8 cellular contexts compared by ENCODE assay signal in the genomic region with DNA sequence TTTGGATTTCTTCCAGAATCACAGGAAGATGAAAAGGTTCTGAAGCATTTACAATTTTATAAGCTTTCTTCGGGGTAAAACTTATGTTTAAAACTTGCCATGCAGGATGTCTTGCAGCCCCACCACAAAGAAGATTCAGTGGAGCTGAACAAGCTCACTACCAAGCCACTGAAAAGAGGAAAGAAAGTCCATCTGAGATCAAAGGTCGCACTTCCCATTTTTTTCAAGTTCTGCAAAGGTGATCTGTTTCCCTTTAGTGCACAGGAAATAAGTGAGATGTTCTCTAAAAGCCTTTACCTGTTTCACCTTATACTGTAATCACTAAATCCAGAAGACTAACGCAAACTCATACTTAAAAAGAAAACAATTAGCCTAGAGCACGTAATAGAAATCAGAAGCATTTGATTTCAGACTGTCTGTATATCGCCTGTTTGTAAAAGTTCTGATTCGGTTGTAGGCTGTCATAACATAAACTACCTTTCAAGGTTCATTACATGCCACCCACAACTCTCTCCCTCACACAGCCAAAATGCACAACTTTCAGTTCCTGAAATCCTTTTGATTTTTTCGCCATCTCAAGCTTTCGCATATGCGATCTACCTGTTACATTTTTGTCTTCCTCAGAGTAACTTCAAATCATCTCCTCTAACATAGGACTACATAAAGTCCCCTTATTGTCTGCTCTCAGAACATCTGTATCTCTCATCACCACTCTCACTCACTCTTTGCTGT. TPM values are rescaled to one million over a fixed set of nuclear protein-coding genes. Genes with fewer than 3 reads are reported as not detected.
DNase-seq lines count a peak whose midpoint lies in the region; ATAC-seq, FAIRE-seq and TF ChIP-seq lines count a peak whose summit lies in the region.

No MANE protein-coding gene starts in this region.

- H2AK5ac ChIP-seq in mesendoderm (ENCODE audit: low read length) = peak overlapping the region; percentile 9

- in situ Hi-C loops in Panc1 (cut with HindIII; ENCODE audit: low pct_unique_long_range_greater_than_20kb, low sequenced_read_pairs) = loop anchor here (5.0 kb wide), 1 partner anchor 101 kb away; no protein-coding TSS in a partner anchor

- POLR2A ChIA-PET in Panc1 (lab: Charles Lee) = interaction anchor here (0.6 kb wide), 1 partner anchor 42 kb away, joined by 4 read pairs; no protein-coding TSS in a partner anchor

- ATAC-seq in Panc1 = no peak

- H3K23ac ChIP-seq in mesendoderm (ENCODE audit: low read length) = no peak overlapping the region

- no TSS peak for BruUV-seq in Panc1 (replicated peaks; lab: Mats Ljungman, UMichigan)

- FAIRE-seq in GM12891 (lab: Jason Lieb, UNC) = peak; percentile 63

- peaks cover 34% of the 10 kb centered on the region for H3K4me1 ChIP-seq in Panc1 (ENCODE audit: control insufficient read depth, insufficient read depth, low read length)
- peaks cover 4% of the 10 kb centered on the region for H3K4me1 ChIP-seq in mesendoderm (ENCODE audit: control insufficient read depth, low read depth, low read length)
- peaks cover 10% of the 10 kb centered on the region for H3K4me1 ChIP-seq in ovary (ENCODE audit: insufficient read depth)

- H3K9ac ChIP-seq in mesendoderm (ENCODE audit: low read length) = peak overlapping the region; percentile 86

- CTCF ChIA-PET in Panc1 (lab: Charles Lee) = no interaction called here

- no CpG with 5 or more reads among the region's 9 CpGs for WGBS in mesendoderm (ENCODE audit: extremely low coverage, insufficient coverage, low lambda C conversion rate)
- 82 to 85% (median 85%) methylated on average over 9 of the region's 9 CpGs for WGBS in ovary, 3 donors

- H3K4me3 ChIP-seq in HFF-Myc (replicated peaks; ENCODE audit: low read depth, low read length) (peak overlapping the region; percentile 92), Panc1 (ENCODE audit: low read depth in 2 of 2, low read length in 2 of 2) (peak overlapping the region; percentile 60 to 97), mesendoderm (ENCODE audit: low read length) (peak overlapping the region; percentile 87), ovary (no peak overlapping the region)

- H4K8ac ChIP-seq in mesendoderm (ENCODE audit: low read depth, low read length) = no peak overlapping the region

- peak overlapping the region; percentile 90 for H3K4me2 ChIP-seq in mesendoderm (ENCODE audit: low read length)

- no peak overlapping the region for H3K4ac ChIP-seq in mesendoderm (ENCODE audit: low read depth, low read length)

- H3K27ac ChIP-seq in Panc1 (ENCODE audit: low read length) = peak overlapping the region; percentile 99
- no peak overlapping the region for H3K27ac ChIP-seq in mesendoderm (ENCODE audit: low read depth, low read length)
- no peak overlapping the region for H3K27ac ChIP-seq in ovary

- TF ChIP-seq CTCF in HFF-Myc (IDR thresholded peaks at IDR 0.05; ENCODE audit: low read depth, low read length, missing control alignments) (no peak), Panc1 (IDR thresholded peaks at IDR 0.05) (no peak), ovary (IDR thresholded peaks at IDR 0.05) (no peak)

- TF ChIP-seq POLR2A in GM12891 (IDR thresholded peaks at IDR 0.05; ENCODE audit: low read depth, low read length) = no peak
- TF ChIP-seq POLR2A in ovary (IDR thresholded peaks at IDR 0.05) = no peak

- H3K27me3 ChIP-seq in Panc1 (ENCODE audit: control insufficient read depth, insufficient read depth, low read length) (no peaks in the 10 kb centered on the region), mesendoderm (ENCODE audit: insufficient read depth, low read length, poor library complexity) (no peaks in the 10 kb centered on the region), ovary (no peaks in the 10 kb centered on the region)

- H3K56ac ChIP-seq in mesendoderm (ENCODE audit: low read length) = peak overlapping the region; percentile 95

- H3K18ac ChIP-seq in mesendoderm (ENCODE audit: low read length) = no peak overlapping the region

- TF ChIP-seq EP300 in ovary (IDR thresholded peaks at IDR 0.05) = no peak

- H2BK5ac ChIP-seq in mesendoderm (ENCODE audit: low read length) = peak overlapping the region; percentile 15

- H2BK15ac ChIP-seq in mesendoderm (replicated peaks; ENCODE audit: low read depth) = no peak overlapping the region

- peaks cover 41% of the 10 kb centered on the region for H3K79me2 ChIP-seq in mesendoderm (ENCODE audit: control insufficient read depth, insufficient read depth, low read length)

- no peak for DNase-seq in GM12891 (ENCODE audit: insufficient read length, low spot score)
- no peak for DNase-seq in HFF-Myc (ENCODE audit: extremely low read depth, low read depth)
- no peak for DNase-seq in Panc1 (ENCODE audit: low read depth, low spot score)
- no peak for DNase-seq in mesendoderm
- no peak for DNase-seq in ovary
- DNase-seq in 8988T = no peak
- no peak for DNase-seq in HK-2 (ENCODE audit: unreplicated experiment)
- no peak for DNase-seq in activated effector memory CD4-positive, alpha-beta T cell treated with anti-CD3 and anti-CD28 coated beads, Interleukin-2, amount 50 U/mL, for 16 hours

- peaks cover 3% of the 10 kb centered on the region for H3K79me1 ChIP-seq in mesendoderm (ENCODE audit: low read length)

- intact Hi-C loops in Panc1 (cut with micrococcal nuclease; ENCODE audit: unreplicated experiment) = loop anchor here (5.0 kb wide), 1 partner anchor 81 kb away; no protein-coding TSS in a partner anchor
- intact Hi-C loops in ovary (cut with DNase I) = no loop called here

- H2BK120ac ChIP-seq in mesendoderm (ENCODE audit: low read depth, low read length) = no peak overlapping the region

- H3K9me3 ChIP-seq in Panc1 (ENCODE audit: control insufficient read depth, insufficient read depth, low read depth, low read length) = no peaks in the 10 kb centered on the region
- no peaks in the 10 kb centered on the region for H3K9me3 ChIP-seq in ovary

- no peak overlapping the region for H4K5ac ChIP-seq in mesendoderm (ENCODE audit: low read length)

- peaks cover 5% of the 10 kb centered on the region; the same call in 1 of the 2 replicates for H3K36me3 ChIP-seq in Panc1 (ENCODE audit: control insufficient read depth, insufficient read depth, low read length)
- no peaks in the 10 kb centered on the region for H3K36me3 ChIP-seq in mesendoderm (ENCODE audit: control insufficient read depth, insufficient read depth, low read length)
- no peaks in the 10 kb centered on the region for H3K36me3 ChIP-seq in ovary

TF ChIP-seq in GM12891, 5 proteins besides CTCF, POLR2A, EP300 and RAD21:
- TF ChIP-seq TAF1 (IDR thresholded peaks at IDR 0.05; ENCODE audit: low read depth, low read length) = no peak
- TF ChIP-seq SPI1 (IDR thresholded peaks at IDR 0.05; ENCODE audit: low read depth, low read length) = peak; percentile 92

RNA-seq across cellular contexts. Expression of a gene that starts 1.8 kb away (rescaled TPM):
- polyA plus RNA-seq in GM12891 (2012; ENCODE audit: low read depth, missing spikeins) = 42.5 TPM
- total RNA-seq in Panc1 (2021; ENCODE audit: unreplicated experiment) (81.9 TPM), ovary (10 to 100 TPM; 19.3 to 40.3 (median 21.8) TPM)
- 58.8 TPM for polyA plus RNA-seq in Panc1 (2012; ENCODE audit: insufficient read length)
- 73.5 TPM for polyA plus RNA-seq in mesendoderm (2013, experiment 1 of 2)
- polyA plus RNA-seq in mesendoderm (2013, experiment 2 of 2) = 72.7 TPM
- polyA plus RNA-seq in ovary = 10 to 100 TPM; 23.9 to 34.9 TPM
